ENCODE assay signal across 6 cellular contexts in genomic region chr10:78982726-78983125, GRCh38.
"Had no signal": no experiment of that assay in that cellular context is flagged by ENCODE, and none has a peak within 500 bp of the region (broad histone marks: within the 10 kb centered on the region; RNA-seq: fewer than 3 reads in every experiment).

No MANE protein-coding gene starts in this region.

- H3K4me3 ChIP-seq: GM23338, K562 had no signal

- DNase-seq: H9, HCEC 1CT, IMR-90, KG1 had no signal

- H3K4me2 ChIP-seq: GM23338 had no signal

- H2AFZ ChIP-seq: GM23338 had no signal
